Comparison of ENCODE assay signal across 28 cellular contexts in genomic region chr7:75849573-75849972, GRCh38. TPM values are rescaled to one million over a fixed set of nuclear protein-coding genes. Genes with fewer than 3 reads are reported as not detected.
"Had no signal": no experiment of that assay in that cellular context is flagged by ENCODE, and none has a peak within 500 bp of the region (broad histone marks: within the 10 kb centered on the region; RNA-seq: fewer than 3 reads in every experiment).

No MANE protein-coding gene starts in this region.

- H3K4me1 Mint-ChIP-seq: immature natural killer cell had no signal

- ATAC-seq: left ventricle myocardium superior; naive thymus-derived CD8-positive, alpha-beta T cell; psoas muscle; right lobe of liver had no signal

- H3K36me3 Mint-ChIP-seq: immature natural killer cell; naive thymus-derived CD8-positive, alpha-beta T cell had no signal

- H3K4me3 ChIP-seq: coronary artery, dorsolateral prefrontal cortex, esophagus squamous epithelium, lung, psoas muscle, right lobe of liver, spleen, stomach, thoracic aorta, transverse colon had no signal

- H3K9me3 ChIP-seq: esophagus squamous epithelium, neutrophil, psoas muscle, right lobe of liver, spleen, stomach, thoracic aorta, transverse colon had no signal

- H3K27me3 Mint-ChIP-seq: naive thymus-derived CD8-positive, alpha-beta T cell had no signal

- DNase-seq: dorsolateral prefrontal cortex; effector memory CD4-positive, alpha-beta T cell; esophagus squamous epithelium; foreskin fibroblast; immature natural killer cell; left ventricle myocardium superior; mesendoderm; naive thymus-derived CD8-positive, alpha-beta T cell; psoas muscle; retina; right lobe of liver; spleen; stimulated activated CD4-positive, alpha-beta T cell treated with anti-CD3 and anti-CD28 coated beads, Interleukin-2, amount 100 ng/mL, for 24 hours; stimulated activated CD4-positive, alpha-beta T cell treated with anti-CD3 and anti-CD28 coated beads, Interleukin-4, amount 100 ng/mL, for 4 hours; stimulated activated naive CD4-positive, alpha-beta T cell; stomach; substantia nigra; transverse colon had no signal

- H3K4me1 ChIP-seq: psoas muscle, stomach had no signal

- H3K27ac ChIP-seq: coronary artery, dorsolateral prefrontal cortex, epithelial cell of prostate, esophagus squamous epithelium, psoas muscle, right lobe of liver, thoracic aorta, transverse colon had no signal

- H3K27me3 ChIP-seq: dorsolateral prefrontal cortex, esophagus squamous epithelium, neutrophil, right lobe of liver, spleen, stomach, transverse colon had no signal

- H3K27ac Mint-ChIP-seq: immature natural killer cell had no signal

- H3K4me3 Mint-ChIP-seq: immature natural killer cell; naive thymus-derived CD8-positive, alpha-beta T cell had no signal

- H3K36me3 ChIP-seq: esophagus squamous epithelium, neutrophil, right lobe of liver, spleen, stomach, thoracic aorta, transverse colon had no signal

RNA-seq across cellular contexts. Expression of gene CCL24, which starts 36.0 kb away (rescaled TPM):
- total RNA-seq: chondrocyte; dorsolateral prefrontal cortex; naive thymus-derived CD8-positive, alpha-beta T cell; osteoblast; psoas muscle; thoracic aorta; ureter had no signal
- polyA plus RNA-seq: immature natural killer cell; keratinocyte; naive thymus-derived CD8-positive, alpha-beta T cell; neural cell; psoas muscle had no signal
